Comparison of ENCODE assay signal across 18 cellular contexts in genomic region chr3:64814360-64814759, GRCh38.
"Had no signal": no experiment of that assay in that cellular context is flagged by ENCODE, and none has a peak within 500 bp of the region (broad histone marks: within the 10 kb centered on the region; RNA-seq: fewer than 3 reads in every experiment).

No MANE protein-coding gene starts in this region.

- H3K36me3 Mint-ChIP-seq: activated naive CD8-positive, alpha-beta T cell treated with anti-CD3 and anti-CD28 coated beads for 36 hours; naive thymus-derived CD4-positive, alpha-beta T cell had no signal

- H3K4me1 Mint-ChIP-seq: activated naive CD8-positive, alpha-beta T cell treated with anti-CD3 and anti-CD28 coated beads for 36 hours; naive thymus-derived CD4-positive, alpha-beta T cell had no signal

- H3K4me3 ChIP-seq: esophagus squamous epithelium had no signal

- H3K27me3 ChIP-seq: neutrophil had no signal

- H3K4me3 Mint-ChIP-seq: activated naive CD8-positive, alpha-beta T cell treated with anti-CD3 and anti-CD28 coated beads for 36 hours; naive thymus-derived CD4-positive, alpha-beta T cell; stimulated activated naive CD8-positive, alpha-beta T cell treated with anti-CD3 and anti-CD28 coated beads, Interleukin-15, Interleukin-2, amounts not matched to agents 100 ng/mL and 50 ng/mL, for 24 hours had no signal

- ATAC-seq: left lobe of liver; naive thymus-derived CD4-positive, alpha-beta T cell had no signal

- H3K27ac Mint-ChIP-seq: activated naive CD8-positive, alpha-beta T cell treated with anti-CD3 and anti-CD28 coated beads for 36 hours; naive thymus-derived CD4-positive, alpha-beta T cell; stimulated activated naive CD8-positive, alpha-beta T cell treated with anti-CD3 and anti-CD28 coated beads, Interleukin-15, Interleukin-2, amounts not matched to agents 100 ng/mL and 50 ng/mL, for 24 hours had no signal

- H3K27me3 Mint-ChIP-seq: stimulated activated naive CD8-positive, alpha-beta T cell treated with anti-CD3 and anti-CD28 coated beads, Interleukin-15, Interleukin-2, amounts not matched to agents 100 ng/mL and 50 ng/mL, for 24 hours had no signal

- H3K9me3 ChIP-seq: esophagus squamous epithelium, neutrophil, thoracic aorta had no signal

- H3K36me3 ChIP-seq: esophagus squamous epithelium, neutrophil, thoracic aorta had no signal

- DNase-seq: activated CD4-positive, alpha-beta T cell treated with anti-CD3 and anti-CD28 coated beads, Interleukin-2, amount 50 U/mL, for 4 hours; activated CD4-positive, CD25-positive, alpha-beta regulatory T cell treated with anti-CD3 and anti-CD28 coated beads, Interleukin-2, amount 50 U/mL, for 72 hours; activated gamma-delta T cell; activated naive CD8-positive, alpha-beta T cell treated with anti-CD3 and anti-CD28 coated beads for 36 hours; activated T-cell treated with anti-CD3 and anti-CD28 coated beads, Interleukin-2, amount 50 U/mL, for 1 hour; esophagus squamous epithelium; foreskin fibroblast; head of caudate nucleus; islet precursor cell; naive thymus-derived CD4-positive, alpha-beta T cell; posterior cingulate gyrus; stimulated activated CD4-positive, alpha-beta T cell treated with anti-CD3 and anti-CD28 coated beads, Interleukin-15, amount 100 ng/mL, for 24 hours; stimulated activated CD4-positive, alpha-beta T cell treated with anti-CD3 and anti-CD28 coated beads, Interleukin-4, amount 100 ng/mL, for 24 hours; T-helper 9 cell had no signal

- H3K9me3 Mint-ChIP-seq: activated naive CD8-positive, alpha-beta T cell treated with anti-CD3 and anti-CD28 coated beads for 36 hours had no signal
